In the genomic region with DNA sequence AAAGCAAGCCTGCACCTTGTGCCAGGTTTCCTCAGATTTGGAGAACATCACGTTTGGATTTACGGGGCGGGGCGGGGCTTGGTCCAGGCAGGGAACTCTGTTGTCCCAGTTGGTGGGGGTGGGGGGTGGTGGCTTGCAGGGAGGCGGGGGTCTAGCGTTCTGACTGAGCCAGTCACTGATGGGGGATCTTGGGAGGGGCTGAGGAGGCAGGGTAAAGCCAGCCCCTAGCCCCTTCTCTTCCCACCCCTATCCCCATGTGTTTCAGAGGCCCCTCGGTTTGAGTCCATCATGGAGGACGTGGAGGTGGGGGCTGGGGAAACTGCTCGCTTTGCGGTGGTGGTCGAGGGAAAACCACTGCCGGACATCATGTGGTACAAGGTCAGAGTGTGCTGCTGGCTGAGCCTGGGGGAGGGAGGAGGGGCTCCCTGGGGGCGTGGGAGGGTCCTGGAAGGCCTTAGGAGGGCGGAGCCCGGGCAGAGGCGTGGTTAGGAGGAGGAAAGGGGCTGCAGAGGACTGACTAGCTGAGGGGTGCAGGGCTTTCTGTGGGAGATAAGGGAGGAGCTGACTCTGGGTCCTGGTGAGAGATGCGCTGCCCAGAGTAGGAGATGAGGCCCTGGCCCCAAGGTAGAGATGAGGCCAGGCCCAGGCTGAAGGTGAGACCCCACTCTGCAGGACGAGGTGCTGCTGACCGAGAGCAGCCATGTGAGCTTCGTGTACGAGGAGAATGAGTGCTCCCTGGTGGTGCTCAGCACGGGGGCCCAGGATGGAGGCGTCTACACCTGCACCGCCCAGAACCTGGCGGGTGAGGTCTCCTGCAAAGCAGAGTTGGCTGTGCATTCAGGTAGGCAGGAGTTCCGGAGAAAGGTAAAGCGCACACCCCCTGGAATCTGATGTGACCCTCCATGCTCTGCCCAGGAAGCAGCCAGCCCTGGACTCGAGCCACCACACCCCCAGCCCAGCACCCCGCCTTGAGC, we compare ENCODE assay signal across 9 cellular contexts. TPM values are rescaled to one million over a fixed set of nuclear protein-coding genes. Genes with fewer than 3 reads are reported as not detected.
DNase-seq lines count a peak whose midpoint lies in the region; ATAC-seq, FAIRE-seq and TF ChIP-seq lines count a peak whose summit lies in the region.
"Had no signal": no experiment of that assay in that cellular context is flagged by ENCODE, and none has a peak within 500 bp of the region (broad histone marks: within the 10 kb centered on the region; RNA-seq: fewer than 3 reads in every experiment).

No MANE protein-coding gene starts in this region.

- FAIRE-seq in kidney (lab: Jason Lieb, UNC): no peak

- POLR2A ChIA-PET in Caco-2 (lab: Charles Lee): interaction anchor here (0.6 kb wide), 1 partner anchor 57 kb away, joined by 4 read pairs; no protein-coding TSS in a partner anchor

- DNase-seq in Caco-2 (no peak), kidney (peak; percentile 65), NCI-H1436 (lab: John Stamatoyannopoulos, UW) (no peak)
- DNase-seq in effector CD8-positive, alpha-beta T cell (lab: John Stamatoyannopoulos, UW): no peak

- peak overlapping the region; percentile 10 for H3K4me3 Mint-ChIP-seq in Caco-2 (ENCODE audit: unreplicated experiment)

- no peak overlapping the region for H3K27ac ChIP-seq in kidney (ENCODE audit: low read depth in 2 of 2, low read length in 2 of 2)
- H3K27ac ChIP-seq: BLaER1 treated with 17β-estradiol and CSF1 and Interleukin-3, amounts not matched to agents 10 nM and 100 nM had no signal

- H3K27me3 ChIP-seq in Caco-2 (replicated peaks; ENCODE audit: control insufficient read depth, insufficient read depth, low read length): no peaks in the 10 kb centered on the region

- no peaks in the 10 kb centered on the region for H3K36me3 Mint-ChIP-seq in Caco-2 (ENCODE audit: insufficient read depth, unreplicated experiment)

- H3K4me3 ChIP-seq in Caco-2 (ENCODE audit: low read depth, low read length) (no peak overlapping the region), kidney (ENCODE audit: low read length in 2 of 2) (no peak overlapping the region)
- H3K4me3 ChIP-seq: BLaER1 treated with 17β-estradiol and CSF1 and Interleukin-3, amounts not matched to agents 10 nM and 100 nM; mucosa of descending colon had no signal

- peak; percentile 4 for ATAC-seq in SK-N-SH treated with all-trans-retinoic acid at 6 μM for 48 hours
- no peak for ATAC-seq in HG03521 (IDR thresholded peaks at IDR 0.05; ENCODE audit: unreplicated experiment)

- intact Hi-C loops in Caco-2 (cut with micrococcal nuclease; ENCODE audit: unreplicated experiment): loop anchor here (1.0 kb wide), 2 partner anchors 44 to 53 kb away; no protein-coding TSS in a partner anchor
- intact Hi-C loops in kidney (cut with DNase I): loop anchor here (10.0 kb wide), 1 partner anchor 48 kb away; no protein-coding TSS in a partner anchor

- H3K4me1 Mint-ChIP-seq in Caco-2 (ENCODE audit: low read depth, unreplicated experiment): no peaks in the 10 kb centered on the region

- no peaks in the 10 kb centered on the region for H3K27me3 Mint-ChIP-seq in Caco-2 (ENCODE audit: insufficient read depth, unreplicated experiment)

- H3K27ac Mint-ChIP-seq in Caco-2 (ENCODE audit: unreplicated experiment): no peak overlapping the region

- H3K9ac ChIP-seq in kidney (ENCODE audit: low read length in 2 of 2): no peak overlapping the region
- H3K9ac ChIP-seq: BLaER1 treated with 17β-estradiol and CSF1 and Interleukin-3, amounts not matched to agents 10 nM and 100 nM had no signal

- H3K4me1 ChIP-seq in Caco-2: no peaks in the 10 kb centered on the region
- no peaks in the 10 kb centered on the region for H3K4me1 ChIP-seq in kidney (ENCODE audit: control insufficient read depth in 1 of 2, insufficient read depth in 1 of 2, low read depth in 1 of 2, low read length in 2 of 2)

- CTCF ChIA-PET in Caco-2 (lab: Charles Lee): interaction anchor here (1.0 to 3.5 kb wide), 6 partner anchors 16 to 89 kb away, joined by 3 to 22 read pairs (median 8); partner anchors contain the start of genes DNPEP and GMPPA

- H3K36me3 ChIP-seq in Caco-2 (ENCODE audit: control insufficient read depth, insufficient read depth, low read length) (no peaks in the 10 kb centered on the region), kidney (ENCODE audit: control insufficient read depth in 1 of 2, insufficient read depth in 2 of 2, low read length in 2 of 2) (no peaks in the 10 kb centered on the region)
- H3K36me3 ChIP-seq: BLaER1 treated with 17β-estradiol and CSF1 and Interleukin-3, amounts not matched to agents 10 nM and 100 nM had no signal

- H3K9me3 ChIP-seq in Caco-2 (no peaks in the 10 kb centered on the region), kidney (ENCODE audit: control insufficient read depth in 1 of 2, low read length in 2 of 2) (no peaks in the 10 kb centered on the region)
- H3K9me3 ChIP-seq: BLaER1 treated with 17β-estradiol and CSF1 and Interleukin-3, amounts not matched to agents 10 nM and 100 nM; mucosa of descending colon had no signal

- TF ChIP-seq CTCF in Caco-2 (IDR thresholded peaks at IDR 0.05; ENCODE audit: insufficient read depth in 1 of 2, low read depth in 1 of 2, low read length in 1 of 2, severe bottlenecking in 1 of 2, unreplicated experiment in 1 of 2) (no peak), kidney (IDR thresholded peaks at IDR 0.05; ENCODE audit: borderline replicate concordance, extremely low read depth, insufficient read depth) (no peak)

- no peaks in the 10 kb centered on the region for H3K9me3 Mint-ChIP-seq in Caco-2 (ENCODE audit: unreplicated experiment)

- no TSS peak for BruUV-seq in Caco-2 (replicated peaks; lab: Mats Ljungman, UMichigan)

TF ChIP-seq in SK-N-SH treated with all-trans-retinoic acid at 6 μM for 48 hours, 23 proteins besides CTCF, POLR2A, EP300 and RAD21:
- no peak for TF ChIP-seq ZNF70 (CRISPR knock-in tag; IDR thresholded peaks at IDR 0.05)

RNA-seq across cellular contexts. Expression of gene GMPPA, which starts 21.8 kb away (rescaled TPM):
- total RNA-seq in Caco-2 (2022) (51.0 and 53.7 TPM in 2 replicates), kidney (33.9 TPM)
- polyA plus RNA-seq in kidney (ENCODE audit: insufficient read depth, low read depth, low replicate concordance): 53.1 TPM

RNA-seq across cellular contexts. Expression of gene ASIC4, which starts 37.4 kb away (rescaled TPM):
- 0.16 and 0.19 TPM in 2 replicates for total RNA-seq in Caco-2 (2022)
- not detected for total RNA-seq in kidney
- not detected for polyA plus RNA-seq in kidney (ENCODE audit: insufficient read depth, low read depth, low replicate concordance)
- total RNA-seq: HT1080 had no signal

RNA-seq across cellular contexts. Expression of gene SPEG, which starts 42.2 kb away (rescaled TPM):
- total RNA-seq in Caco-2 (2022) (17.2 and 18.6 TPM in 2 replicates), kidney (26.6 TPM)
- 13.1 TPM for polyA plus RNA-seq in kidney (ENCODE audit: insufficient read depth, low read depth, low replicate concordance)

RNA-seq across cellular contexts. Expression of gene DES, which starts 58.7 kb away (rescaled TPM):
- total RNA-seq in Caco-2 (2022): 0.86 TPM in 1 of 2 replicates, not detected in the other
- total RNA-seq in kidney: 74.2 TPM
- polyA plus RNA-seq in kidney (ENCODE audit: insufficient read depth, low read depth, low replicate concordance): 30.0 TPM
- total RNA-seq: HT1080 had no signal
